In the genomic region with DNA sequence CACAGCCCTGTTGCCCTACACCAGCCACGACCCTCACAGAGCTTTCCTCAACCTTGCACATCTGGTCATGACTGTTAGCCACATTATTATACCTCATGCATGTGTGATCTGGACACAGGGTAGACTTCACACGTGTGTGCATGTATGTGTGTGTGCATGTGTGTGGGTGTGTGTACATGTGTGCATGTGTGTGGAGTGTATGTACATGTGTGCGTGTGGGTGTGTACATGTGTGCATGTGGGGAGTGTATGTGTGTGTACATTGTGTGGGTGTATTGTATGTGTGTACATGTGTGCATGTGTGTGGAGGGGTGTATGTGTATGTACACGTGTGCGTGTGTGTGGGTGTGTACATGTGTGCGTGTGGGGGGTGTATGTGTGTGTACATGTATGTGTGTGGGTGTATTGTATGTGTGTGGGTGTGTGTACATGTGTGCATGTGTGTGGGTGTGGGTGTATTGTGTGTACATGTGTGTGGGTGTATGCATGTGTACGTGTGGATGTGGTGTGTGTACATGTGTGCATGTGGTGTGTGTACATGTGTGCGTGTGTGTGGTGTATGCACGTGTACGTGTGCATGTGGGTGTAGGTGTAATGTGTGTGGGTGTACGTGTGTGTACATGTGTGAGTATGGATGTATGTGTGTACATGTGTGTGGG, we compare ENCODE assay signal across 15 cellular contexts.
DNase-seq lines count a peak whose midpoint lies in the region; ATAC-seq and TF ChIP-seq lines count a peak whose summit lies in the region.
"Had no signal": no experiment of that assay in that cellular context is flagged by ENCODE, and none has a peak within 500 bp of the region (broad histone marks: within the 10 kb centered on the region; RNA-seq: fewer than 3 reads in every experiment).

No MANE protein-coding gene starts in this region.

- H3K36me3 Mint-ChIP-seq in T-helper 1 cell treated with Interleukin-12 subunit alpha and Interleukin-12 subunit beta and Interleukin-4 antibody, amounts not matched to agents 30 μg/mL and 1 μg/mL, for 36 hours (ENCODE audit: low read depth) = peaks cover 9% of the 10 kb centered on the region
- no peaks in the 10 kb centered on the region for H3K36me3 Mint-ChIP-seq in progenitor cell of endocrine pancreas (ENCODE audit: insufficient read depth)

- H3K9ac ChIP-seq in NT2/D1 (ENCODE audit: insufficient read length, low read depth) (peak overlapping the region; percentile 28), mesenchymal stem cell (ENCODE audit: low read length) (no peak overlapping the region)

- no peak overlapping the region for H3K4me2 ChIP-seq in mesenchymal stem cell (ENCODE audit: low read length, poor library complexity, severe bottlenecking)
- H3K4me2 ChIP-seq: PC-9 had no signal

- peak overlapping the region in 1 of 2 experiments; percentile 32 for H3K14ac ChIP-seq in mesenchymal stem cell (ENCODE audit: low read length in 2 of 2)

- H3K9me3 ChIP-seq in NT2/D1 (ENCODE audit: insufficient read depth, low read length) (peaks cover 32% of the 10 kb centered on the region), mesenchymal stem cell (ENCODE audit: control insufficient read depth, low read length) (peaks cover 21% of the 10 kb centered on the region)

- ATAC-seq in HG02759 (IDR thresholded peaks at IDR 0.05; ENCODE audit: unreplicated experiment) = no peak

- H3K23ac ChIP-seq in mesenchymal stem cell (ENCODE audit: low read length in 2 of 2) = no peak overlapping the region

- H3K27ac Mint-ChIP-seq in T-helper 1 cell treated with Interleukin-12 subunit alpha and Interleukin-12 subunit beta and Interleukin-4 antibody, amounts not matched to agents 30 μg/mL and 1 μg/mL, for 36 hours = peak overlapping the region; percentile 10
- H3K27ac Mint-ChIP-seq in progenitor cell of endocrine pancreas = peak overlapping the region; percentile 31
- H3K27ac Mint-ChIP-seq: B cell; CD4-positive, alpha-beta T cell had no signal

- H2BK15ac ChIP-seq in mesenchymal stem cell (ENCODE audit: low read depth, poor library complexity, severe bottlenecking) = no peak overlapping the region

- H4K8ac ChIP-seq in mesenchymal stem cell (ENCODE audit: low read length) = no peak overlapping the region

- no peak overlapping the region for H2AFZ ChIP-seq in mesenchymal stem cell (ENCODE audit: low read depth, low read length)
- H2AFZ ChIP-seq: PC-9 had no signal

- no peak overlapping the region for H2BK12ac ChIP-seq in mesenchymal stem cell (ENCODE audit: low read length in 2 of 2)

- H3K27me3 Mint-ChIP-seq in T-helper 1 cell treated with Interleukin-12 subunit alpha and Interleukin-12 subunit beta and Interleukin-4 antibody, amounts not matched to agents 30 μg/mL and 1 μg/mL, for 36 hours (ENCODE audit: low read depth) = no peaks in the 10 kb centered on the region
- peaks cover 7% of the 10 kb centered on the region for H3K27me3 Mint-ChIP-seq in progenitor cell of endocrine pancreas
- H3K27me3 Mint-ChIP-seq: B cell; CD4-positive, alpha-beta T cell had no signal

- H2AK5ac ChIP-seq in mesenchymal stem cell (ENCODE audit: low read length, severe bottlenecking) = no peak overlapping the region

- no peaks in the 10 kb centered on the region for H3K36me3 ChIP-seq in NT2/D1 (ENCODE audit: insufficient read depth, insufficient read length, low read length)
- H3K36me3 ChIP-seq in mesenchymal stem cell (ENCODE audit: control insufficient read depth in 1 of 2, insufficient read depth in 2 of 2, low read depth in 1 of 2, low read length in 2 of 2) = no peaks in the 10 kb centered on the region

- H3K4me1 ChIP-seq in NT2/D1 (ENCODE audit: insufficient read depth, insufficient read length) = peaks cover 13% of the 10 kb centered on the region
- peaks cover 15% of the 10 kb centered on the region for H3K4me1 ChIP-seq in mesenchymal stem cell (ENCODE audit: control insufficient read depth, insufficient read depth, low read depth, low read length)

- H2BK5ac ChIP-seq in mesenchymal stem cell (ENCODE audit: low read depth, low read length, poor library complexity, severe bottlenecking) = no peak overlapping the region

- peak overlapping the region; percentile 36 for H4K91ac ChIP-seq in mesenchymal stem cell (ENCODE audit: low read length)

- no peak overlapping the region for H3K4me3 ChIP-seq in NT2/D1 (ENCODE audit: insufficient read length, low read depth)
- no peak overlapping the region for H3K4me3 ChIP-seq in mesenchymal stem cell (ENCODE audit: insufficient read depth in 1 of 2, low read depth in 1 of 2, low read length in 2 of 2)
- H3K4me3 ChIP-seq: PC-9 had no signal

- H3K4me3 Mint-ChIP-seq in T-helper 1 cell treated with Interleukin-12 subunit alpha and Interleukin-12 subunit beta and Interleukin-4 antibody, amounts not matched to agents 30 μg/mL and 1 μg/mL, for 36 hours = no peak overlapping the region
- H3K4me3 Mint-ChIP-seq in progenitor cell of endocrine pancreas (ENCODE audit: low read depth) = no peak overlapping the region
- H3K4me3 Mint-ChIP-seq: B cell; CD4-positive, alpha-beta T cell had no signal

- DNase-seq in T-helper 1 cell (no peak), NT2/D1 (ENCODE audit: low read depth, low spot score) (no peak), mesenchymal stem cell (no peak), progenitor cell of endocrine pancreas (ENCODE audit: low spot score, unreplicated experiment) (no peak)
- no peak for DNase-seq in activated T-cell treated with anti-CD3 and anti-CD28 coated beads, Interleukin-2, amount 50 U/mL, for 48 hours
- DNase-seq in stimulated activated CD8-positive, alpha-beta memory T cell treated with anti-CD3 and anti-CD28 coated beads, Interleukin-4, amount 100 ng/mL, for 48 hours = no peak
- DNase-seq: CD4-positive, alpha-beta T cell; NCI-H187 treated with DMSO at 0.1 percent for 48 hours; NCI-H446; NCI-H774; PC-9 had no signal

- H3K79me1 ChIP-seq in mesenchymal stem cell (replicated peaks; ENCODE audit: low read length, poor library complexity, severe bottlenecking) = no peaks in the 10 kb centered on the region

- H2BK120ac ChIP-seq in mesenchymal stem cell (ENCODE audit: low read depth, low read length) = no peak overlapping the region

- H3K18ac ChIP-seq in mesenchymal stem cell (ENCODE audit: low read depth in 1 of 2, low read length in 2 of 2) = no peak overlapping the region

- no peak overlapping the region for H3K4ac ChIP-seq in mesenchymal stem cell (ENCODE audit: low read depth in 1 of 2, low read length in 2 of 2)

- WGBS in mesenchymal stem cell = 85% methylated on average over 11 of the region's 11 CpGs

- no peak for TF ChIP-seq CTCF in progenitor cell of endocrine pancreas (IDR thresholded peaks at IDR 0.05; ENCODE audit: unreplicated experiment)

- H3K27me3 ChIP-seq in NT2/D1 (ENCODE audit: insufficient read depth, insufficient read length) = no peaks in the 10 kb centered on the region
- H3K27me3 ChIP-seq in mesenchymal stem cell (ENCODE audit: control insufficient read depth in 1 of 2, insufficient read depth in 1 of 2, low read length in 2 of 2) = peaks cover 0 to 11% of the 10 kb centered on the region in 2 experiments

- H3K4me1 Mint-ChIP-seq in T-helper 1 cell treated with Interleukin-12 subunit alpha and Interleukin-12 subunit beta and Interleukin-4 antibody, amounts not matched to agents 30 μg/mL and 1 μg/mL, for 36 hours (ENCODE audit: low read depth) = no peaks in the 10 kb centered on the region
- H3K4me1 Mint-ChIP-seq in progenitor cell of endocrine pancreas (ENCODE audit: low read depth) = no peaks in the 10 kb centered on the region
- H3K4me1 Mint-ChIP-seq: B cell had no signal

- H3K9me3 Mint-ChIP-seq in T-helper 1 cell treated with Interleukin-12 subunit alpha and Interleukin-12 subunit beta and Interleukin-4 antibody, amounts not matched to agents 30 μg/mL and 1 μg/mL, for 36 hours = peaks cover 24% of the 10 kb centered on the region
- H3K9me3 Mint-ChIP-seq in progenitor cell of endocrine pancreas (ENCODE audit: low read depth) = peaks cover 7% of the 10 kb centered on the region

- H3K27ac ChIP-seq in mesenchymal stem cell (ENCODE audit: low read length, poor library complexity, severe bottlenecking) = no peak overlapping the region
- H3K27ac ChIP-seq: 22Rv1, PC-9 had no signal
